Comparison of ENCODE assay signal across 12 cellular contexts in the genomic region with DNA sequence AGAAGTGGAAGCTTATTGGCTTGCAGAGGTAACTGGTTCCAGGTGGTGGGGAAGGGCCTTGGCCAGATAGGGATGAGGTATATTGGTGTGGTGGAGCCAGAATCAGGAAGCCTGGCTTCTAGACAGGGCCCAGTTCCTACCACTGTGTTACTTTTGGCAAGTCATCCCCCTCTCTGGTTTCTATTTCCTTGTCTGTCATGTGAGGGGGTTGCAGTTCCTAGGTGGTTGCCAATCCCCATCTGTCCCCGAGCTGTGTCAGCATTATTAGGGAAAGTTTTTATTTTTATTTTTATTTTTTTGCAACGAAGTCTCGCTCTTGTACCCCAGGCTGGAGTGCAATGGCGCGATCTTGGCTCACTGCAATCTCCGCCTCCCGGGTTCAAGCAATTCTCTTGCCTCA. TPM values are rescaled to one million over a fixed set of nuclear protein-coding genes. Genes with fewer than 3 reads are reported as not detected.
A peak's percentile ranks its signal among the peaks of the same experiment; 100 is the strongest.
DNase-seq lines count a peak whose midpoint lies in the region; ATAC-seq, FAIRE-seq and TF ChIP-seq lines count a peak whose summit lies in the region.
"Had no signal": no experiment of that assay in that cellular context is flagged by ENCODE, and none has a peak within 500 bp of the region (broad histone marks: within the 10 kb centered on the region; RNA-seq: fewer than 3 reads in every experiment).

No MANE protein-coding gene starts in this region.

- TF ChIP-seq CTCF in keratinocyte (optimal IDR thresholded peaks at IDR 0.05 in 1 of 3, IDR thresholded peaks at IDR 0.05 in 1 of 3, conservative IDR thresholded peaks at IDR 0.05 in 1 of 3; ENCODE audit: extremely low read depth in 1 of 3, insufficient read depth in 2 of 3, low read length in 3 of 3) (no peak), suprapubic skin (IDR thresholded peaks at IDR 0.05) (no peak)

- peaks cover 74% of the 10 kb centered on the region for H3K79me2 ChIP-seq in keratinocyte (ENCODE audit: control insufficient read depth, insufficient read depth, low read length)

- no peak for DNase-seq in activated naive CD4-positive, alpha-beta T cell treated with anti-CD3 and anti-CD28 coated beads, Interleukin-2, amount 10 ng/mL, durations not matched to agents 7 days and 5 days
- DNase-seq in activated naive CD4-positive, alpha-beta T cell treated with anti-CD3 and anti-CD28 coated beads for 36 hours, result no peak
- DNase-seq in activated T-helper 1 cell treated with anti-CD3 and anti-CD28 coated beads, Interleukin-12 subunit alpha, Interleukin-12 subunit beta, Interleukin-2, Interleukin-4 antibody, amounts not matched to agents 30 ng/mL and 10 ng/mL and 1 ng/mL, durations not matched to agents 14 hours and 24 hours and 36 hours (ENCODE audit: low spot score), result no peak
- DNase-seq in keratinocyte (ENCODE audit: low read depth, low spot score) (no peak), suprapubic skin (ENCODE audit: low spot score in 2 of 2) (no peak), urothelium cell line (ENCODE audit: low spot score) (no peak), HTR-8/SVneo (ENCODE audit: insufficient read length, low spot score) (no peak)
- DNase-seq: activated CD8-positive, alpha-beta memory T cell treated with anti-CD3 and anti-CD28 coated beads for 24 hours; cerebellar nuclear complex; NCI-H1436; retina had no signal

- H3K27ac ChIP-seq in keratinocyte (ENCODE audit: control insufficient read depth, insufficient read depth, low read length) (no peak overlapping the region), suprapubic skin (no peak overlapping the region)

- H3K4me3 Mint-ChIP-seq in activated naive CD4-positive, alpha-beta T cell treated with anti-CD3 and anti-CD28 coated beads, Interleukin-2, amount 10 ng/mL, durations not matched to agents 7 days and 5 days, result peak overlapping the region; percentile 18
- no peak overlapping the region for H3K4me3 Mint-ChIP-seq in activated naive CD4-positive, alpha-beta T cell treated with anti-CD3 and anti-CD28 coated beads for 36 hours
- peak overlapping the region; percentile 69 for H3K4me3 Mint-ChIP-seq in activated T-helper 1 cell treated with anti-CD3 and anti-CD28 coated beads, Interleukin-12 subunit alpha, Interleukin-12 subunit beta, Interleukin-2, Interleukin-4 antibody, amounts not matched to agents 30 ng/mL and 10 ng/mL and 1 ng/mL, durations not matched to agents 14 hours and 24 hours and 36 hours

- peaks cover 12% of the 10 kb centered on the region for H4K20me1 ChIP-seq in keratinocyte (ENCODE audit: control insufficient read depth, extremely low read depth, insufficient read depth, low read length)

- CTCF ChIA-PET in activated naive CD4-positive, alpha-beta T cell treated with anti-CD3 and anti-CD28 coated beads, Interleukin-2, amount 10 ng/mL, durations not matched to agents 7 days and 5 days (lab: Charles Lee), result no interaction called here
- CTCF ChIA-PET in activated naive CD4-positive, alpha-beta T cell treated with anti-CD3 and anti-CD28 coated beads for 36 hours (lab: Charles Lee), result interaction anchor here (0.6 kb wide), 2 partner anchors 101 to 561 kb away, joined by 3 to 4 read pairs; no protein-coding TSS in a partner anchor

- H3K27me3 Mint-ChIP-seq in activated naive CD4-positive, alpha-beta T cell treated with anti-CD3 and anti-CD28 coated beads, Interleukin-2, amount 10 ng/mL, durations not matched to agents 7 days and 5 days, result no peaks in the 10 kb centered on the region
- H3K27me3 Mint-ChIP-seq in activated naive CD4-positive, alpha-beta T cell treated with anti-CD3 and anti-CD28 coated beads for 36 hours (ENCODE audit: low read depth), result no peaks in the 10 kb centered on the region
- H3K27me3 Mint-ChIP-seq in activated T-helper 1 cell treated with anti-CD3 and anti-CD28 coated beads, Interleukin-12 subunit alpha, Interleukin-12 subunit beta, Interleukin-2, Interleukin-4 antibody, amounts not matched to agents 30 ng/mL and 10 ng/mL and 1 ng/mL, durations not matched to agents 14 hours and 24 hours and 36 hours (ENCODE audit: insufficient read depth), result peaks cover 2% of the 10 kb centered on the region

- peaks cover 45% of the 10 kb centered on the region for H3K36me3 Mint-ChIP-seq in activated naive CD4-positive, alpha-beta T cell treated with anti-CD3 and anti-CD28 coated beads, Interleukin-2, amount 10 ng/mL, durations not matched to agents 7 days and 5 days
- H3K36me3 Mint-ChIP-seq in activated naive CD4-positive, alpha-beta T cell treated with anti-CD3 and anti-CD28 coated beads for 36 hours (ENCODE audit: low read depth), result peaks cover 15% of the 10 kb centered on the region
- peaks cover 22% of the 10 kb centered on the region for H3K36me3 Mint-ChIP-seq in activated T-helper 1 cell treated with anti-CD3 and anti-CD28 coated beads, Interleukin-12 subunit alpha, Interleukin-12 subunit beta, Interleukin-2, Interleukin-4 antibody, amounts not matched to agents 30 ng/mL and 10 ng/mL and 1 ng/mL, durations not matched to agents 14 hours and 24 hours and 36 hours (ENCODE audit: low read depth)

- 88% methylated on average over 7 of the region's 7 CpGs for WGBS in suprapubic skin

- FAIRE-seq in keratinocyte (lab: Jason Lieb, UNC) (no peak), urothelium cell line (lab: Jason Lieb, UNC) (no peak), HTR-8/SVneo (lab: Jason Lieb, UNC) (no peak)

- no peak overlapping the region for H2AFZ ChIP-seq in keratinocyte (ENCODE audit: control insufficient read depth, low read length)

- H3K9me3 ChIP-seq in keratinocyte (ENCODE audit: control insufficient read depth, low read depth, low read length) (no peaks in the 10 kb centered on the region), suprapubic skin (no peaks in the 10 kb centered on the region)

- H3K4me1 ChIP-seq in keratinocyte (ENCODE audit: control insufficient read depth, extremely low read depth, insufficient read depth, low read length), result peaks cover 37% of the 10 kb centered on the region
- peaks cover 71% of the 10 kb centered on the region for H3K4me1 ChIP-seq in suprapubic skin

- peaks cover 6 to 31% of the 10 kb centered on the region in 2 experiments for H3K36me3 ChIP-seq in keratinocyte (ENCODE audit: control insufficient read depth in 2 of 2, extremely low read depth in 1 of 2, insufficient read depth in 2 of 2, low read length in 2 of 2)
- peaks cover 29% of the 10 kb centered on the region for H3K36me3 ChIP-seq in suprapubic skin

- TF ChIP-seq POLR2A in suprapubic skin (IDR thresholded peaks at IDR 0.05), result no peak

- TF ChIP-seq EP300 in suprapubic skin (IDR thresholded peaks at IDR 0.05), result no peak

- peak overlapping the region; percentile 39 for H3K4me2 ChIP-seq in keratinocyte (ENCODE audit: control insufficient read depth, extremely low read depth, insufficient read depth, low read depth, low read length)

- ATAC-seq in HG02970 (IDR thresholded peaks at IDR 0.05; ENCODE audit: low FRiP score, unreplicated experiment), result no peak

- dilution Hi-C loops in keratinocyte (cut with MboI; ENCODE audit: extremely low pct_ligation_motif_present, low sequenced_read_pairs), result no loop called here

- no peaks in the 10 kb centered on the region for H3K27me3 ChIP-seq in keratinocyte (ENCODE audit: control insufficient read depth, extremely low read depth, insufficient read depth, low read length)
- no peaks in the 10 kb centered on the region for H3K27me3 ChIP-seq in suprapubic skin

- intact Hi-C loops in activated naive CD4-positive, alpha-beta T cell treated with anti-CD3 and anti-CD28 coated beads for 36 hours (cut with micrococcal nuclease), result no loop called here
- intact Hi-C loops in activated T-helper 1 cell treated with anti-CD3 and anti-CD28 coated beads, Interleukin-12 subunit alpha, Interleukin-12 subunit beta, Interleukin-2, Interleukin-4 antibody, amounts not matched to agents 30 ng/mL and 10 ng/mL and 1 ng/mL, durations not matched to agents 14 hours and 24 hours and 36 hours (cut with micrococcal nuclease), result loop anchor here (5.0 kb wide), 2 partner anchors 726 to 841 kb away; partner anchors contain the start of genes MED9 and PEMT

- H3K9me3 Mint-ChIP-seq in activated naive CD4-positive, alpha-beta T cell treated with anti-CD3 and anti-CD28 coated beads, Interleukin-2, amount 10 ng/mL, durations not matched to agents 7 days and 5 days, result no peaks in the 10 kb centered on the region
- no peaks in the 10 kb centered on the region for H3K9me3 Mint-ChIP-seq in activated naive CD4-positive, alpha-beta T cell treated with anti-CD3 and anti-CD28 coated beads for 36 hours
- no peaks in the 10 kb centered on the region for H3K9me3 Mint-ChIP-seq in activated T-helper 1 cell treated with anti-CD3 and anti-CD28 coated beads, Interleukin-12 subunit alpha, Interleukin-12 subunit beta, Interleukin-2, Interleukin-4 antibody, amounts not matched to agents 30 ng/mL and 10 ng/mL and 1 ng/mL, durations not matched to agents 14 hours and 24 hours and 36 hours

- no peaks in the 10 kb centered on the region for H3K9me1 ChIP-seq in keratinocyte (ENCODE audit: control insufficient read depth, extremely low read depth, insufficient read depth, low read length)

- no peak overlapping the region for H3K9ac ChIP-seq in keratinocyte (ENCODE audit: control insufficient read depth, extremely low read depth, insufficient read depth, low read length)

- H3K4me1 Mint-ChIP-seq in activated naive CD4-positive, alpha-beta T cell treated with anti-CD3 and anti-CD28 coated beads, Interleukin-2, amount 10 ng/mL, durations not matched to agents 7 days and 5 days, result peaks cover 65% of the 10 kb centered on the region
- H3K4me1 Mint-ChIP-seq in activated naive CD4-positive, alpha-beta T cell treated with anti-CD3 and anti-CD28 coated beads for 36 hours (ENCODE audit: low read depth), result peaks cover 60% of the 10 kb centered on the region
- H3K4me1 Mint-ChIP-seq in activated T-helper 1 cell treated with anti-CD3 and anti-CD28 coated beads, Interleukin-12 subunit alpha, Interleukin-12 subunit beta, Interleukin-2, Interleukin-4 antibody, amounts not matched to agents 30 ng/mL and 10 ng/mL and 1 ng/mL, durations not matched to agents 14 hours and 24 hours and 36 hours (ENCODE audit: low read depth), result peaks cover 68% of the 10 kb centered on the region

- H3K4me3 ChIP-seq in keratinocyte (ENCODE audit: control insufficient read depth in 2 of 3, extremely low read depth in 1 of 3, insufficient read depth in 2 of 3, low read depth in 1 of 3, low read length in 3 of 3), result no peak overlapping the region
- peak overlapping the region; percentile 0 for H3K4me3 ChIP-seq in suprapubic skin

- H3K27ac Mint-ChIP-seq in activated naive CD4-positive, alpha-beta T cell treated with anti-CD3 and anti-CD28 coated beads, Interleukin-2, amount 10 ng/mL, durations not matched to agents 7 days and 5 days, result peak overlapping the region; percentile 49
- no peak overlapping the region for H3K27ac Mint-ChIP-seq in activated naive CD4-positive, alpha-beta T cell treated with anti-CD3 and anti-CD28 coated beads for 36 hours
- H3K27ac Mint-ChIP-seq in activated T-helper 1 cell treated with anti-CD3 and anti-CD28 coated beads, Interleukin-12 subunit alpha, Interleukin-12 subunit beta, Interleukin-2, Interleukin-4 antibody, amounts not matched to agents 30 ng/mL and 10 ng/mL and 1 ng/mL, durations not matched to agents 14 hours and 24 hours and 36 hours, result no peak overlapping the region

RNA-seq across cellular contexts. Expression of gene SMCR8, which starts 3.0 kb away (rescaled TPM):
- 1 to 10 TPM; 8.5 to 8.8 TPM for total RNA-seq in activated naive CD4-positive, alpha-beta T cell treated with anti-CD3 and anti-CD28 coated beads for 36 hours
- total RNA-seq in activated T-helper 1 cell treated with anti-CD3 and anti-CD28 coated beads, Interleukin-12 subunit alpha, Interleukin-12 subunit beta, Interleukin-2, Interleukin-4 antibody, amounts not matched to agents 30 ng/mL and 10 ng/mL and 1 ng/mL, durations not matched to agents 14 hours and 24 hours and 36 hours, result 18.7 and 19.2 TPM in 2 replicates
- 6.2 to 12.4 TPM (median 7.8 TPM) in 3 replicates for polyA plus RNA-seq in keratinocyte
- 4.8 TPM for polyA plus RNA-seq in keratinocyte (2011; ENCODE audit: low read depth)
- polyA plus RNA-seq in keratinocyte (2011; cell fraction: cytosol; rRNA removed), result 7.6 and 8.8 TPM in 2 replicates
- polyA plus RNA-seq in keratinocyte (2011; cell fraction: nucleus; rRNA removed), result 19.4 and 21.3 TPM in 2 replicates
- 9.9 and 11.1 TPM in 2 replicates for polyA plus RNA-seq in keratinocyte (2012; ENCODE audit: low replicate concordance)
- 12.2 to 31.8 TPM (median 14.6 TPM) in 3 replicates for polyA minus RNA-seq in keratinocyte
- polyA minus RNA-seq in keratinocyte (2011; cell fraction: cytosol; rRNA and poly(A)+ RNA removed), result 11.3 TPM
- 20.0 and 28.8 TPM in 2 replicates for polyA minus RNA-seq in keratinocyte (2011; cell fraction: nucleus; rRNA and poly(A)+ RNA removed)
- 10 to 100 TPM; 16.7 to 25.5 (median 22.4) TPM for total RNA-seq in suprapubic skin

RNA-seq across cellular contexts. Expression of gene TOP3A, which starts 3.3 kb away (rescaled TPM):
- total RNA-seq in activated naive CD4-positive, alpha-beta T cell treated with anti-CD3 and anti-CD28 coated beads for 36 hours, result 10 to 100 TPM; 59.0 to 59.5 TPM
- 75.2 and 87.2 TPM in 2 replicates for total RNA-seq in activated T-helper 1 cell treated with anti-CD3 and anti-CD28 coated beads, Interleukin-12 subunit alpha, Interleukin-12 subunit beta, Interleukin-2, Interleukin-4 antibody, amounts not matched to agents 30 ng/mL and 10 ng/mL and 1 ng/mL, durations not matched to agents 14 hours and 24 hours and 36 hours
- polyA plus RNA-seq in keratinocyte, result 6.9 to 11.7 TPM (median 11.6 TPM) in 3 replicates
- 15.5 TPM for polyA plus RNA-seq in keratinocyte (2011; ENCODE audit: low read depth)
- polyA plus RNA-seq in keratinocyte (2011; cell fraction: cytosol; rRNA removed), result 4.9 and 6.0 TPM in 2 replicates
- 20.8 and 20.9 TPM in 2 replicates for polyA plus RNA-seq in keratinocyte (2011; cell fraction: nucleus; rRNA removed)
- 9.5 and 12.2 TPM in 2 replicates for polyA plus RNA-seq in keratinocyte (2012; ENCODE audit: low replicate concordance)
- polyA minus RNA-seq in keratinocyte, result 14.9 to 35.5 TPM (median 27.4 TPM) in 3 replicates
- 7.5 TPM for polyA minus RNA-seq in keratinocyte (2011; cell fraction: cytosol; rRNA and poly(A)+ RNA removed)
- 18.9 and 34.7 TPM in 2 replicates for polyA minus RNA-seq in keratinocyte (2011; cell fraction: nucleus; rRNA and poly(A)+ RNA removed)
- 10 to 100 TPM; 22.9 to 47.2 (median 27.5) TPM for total RNA-seq in suprapubic skin

RNA-seq across cellular contexts. Expression of gene SHMT1, which starts 45.2 kb away (rescaled TPM):
- total RNA-seq in activated naive CD4-positive, alpha-beta T cell treated with anti-CD3 and anti-CD28 coated beads for 36 hours, result 10 to 100 TPM; 46.7 to 51.0 TPM
- total RNA-seq in activated T-helper 1 cell treated with anti-CD3 and anti-CD28 coated beads, Interleukin-12 subunit alpha, Interleukin-12 subunit beta, Interleukin-2, Interleukin-4 antibody, amounts not matched to agents 30 ng/mL and 10 ng/mL and 1 ng/mL, durations not matched to agents 14 hours and 24 hours and 36 hours, result 51.5 and 56.2 TPM in 2 replicates
- 11.7 to 15.7 TPM (median 14.6 TPM) in 3 replicates for polyA plus RNA-seq in keratinocyte
- 2.2 TPM for polyA plus RNA-seq in keratinocyte (2011; ENCODE audit: low read depth)
- polyA plus RNA-seq in keratinocyte (2011; cell fraction: cytosol; rRNA removed), result 8.4 and 10.4 TPM in 2 replicates
- 11.0 and 14.0 TPM in 2 replicates for polyA plus RNA-seq in keratinocyte (2011; cell fraction: nucleus; rRNA removed)
- 2.6 and 13.7 TPM in 2 replicates for polyA plus RNA-seq in keratinocyte (2012; ENCODE audit: low replicate concordance)
- polyA minus RNA-seq in keratinocyte, result 10.2 to 18.0 TPM (median 14.4 TPM) in 3 replicates
- polyA minus RNA-seq in keratinocyte (2011; cell fraction: cytosol; rRNA and poly(A)+ RNA removed), result 13.2 TPM
- 6.6 and 7.6 TPM in 2 replicates for polyA minus RNA-seq in keratinocyte (2011; cell fraction: nucleus; rRNA and poly(A)+ RNA removed)
- total RNA-seq in suprapubic skin, result 10 to 100 TPM; 37.8 to 56.0 (median 49.2) TPM

RNA-seq across cellular contexts. Expression of gene MIEF2, which starts 57.7 kb away (rescaled TPM):
- 1 to 10 TPM; 6.0 to 7.1 TPM for total RNA-seq in activated naive CD4-positive, alpha-beta T cell treated with anti-CD3 and anti-CD28 coated beads for 36 hours
- 5.8 and 7.0 TPM in 2 replicates for total RNA-seq in activated T-helper 1 cell treated with anti-CD3 and anti-CD28 coated beads, Interleukin-12 subunit alpha, Interleukin-12 subunit beta, Interleukin-2, Interleukin-4 antibody, amounts not matched to agents 30 ng/mL and 10 ng/mL and 1 ng/mL, durations not matched to agents 14 hours and 24 hours and 36 hours
- 7.9 to 12.8 TPM (median 9.1 TPM) in 3 replicates for polyA plus RNA-seq in keratinocyte
- 5.2 TPM for polyA plus RNA-seq in keratinocyte (2011; ENCODE audit: low read depth)
- 3.8 and 9.5 TPM in 2 replicates for polyA plus RNA-seq in keratinocyte (2011; cell fraction: cytosol; rRNA removed)
- 40.0 and 41.1 TPM in 2 replicates for polyA plus RNA-seq in keratinocyte (2011; cell fraction: nucleus; rRNA removed)
- 11.2 and 12.3 TPM in 2 replicates for polyA plus RNA-seq in keratinocyte (2012; ENCODE audit: low replicate concordance)
- 6.4 to 12.0 TPM (median 8.4 TPM) in 3 replicates for polyA minus RNA-seq in keratinocyte
- 15.5 TPM for polyA minus RNA-seq in keratinocyte (2011; cell fraction: cytosol; rRNA and poly(A)+ RNA removed)
- polyA minus RNA-seq in keratinocyte (2011; cell fraction: nucleus; rRNA and poly(A)+ RNA removed), result 29.0 and 30.2 TPM in 2 replicates
- 10 to 100 TPM; 19.5 to 39.2 (median 27.5) TPM for total RNA-seq in suprapubic skin

RNA-seq across cellular contexts. Expression of gene EVPLL, which starts 59.5 kb away (rescaled TPM):
- not detected for total RNA-seq in activated naive CD4-positive, alpha-beta T cell treated with anti-CD3 and anti-CD28 coated beads for 36 hours
- 0.17 TPM in 1 of 2 replicates, not detected in the other for total RNA-seq in activated T-helper 1 cell treated with anti-CD3 and anti-CD28 coated beads, Interleukin-12 subunit alpha, Interleukin-12 subunit beta, Interleukin-2, Interleukin-4 antibody, amounts not matched to agents 30 ng/mL and 10 ng/mL and 1 ng/mL, durations not matched to agents 14 hours and 24 hours and 36 hours
- polyA plus RNA-seq in keratinocyte, result 0.31 to 1.7 TPM in 2 of 3 replicates, not detected in the other
- polyA plus RNA-seq in keratinocyte (2011; ENCODE audit: low read depth), result 0.90 TPM
- 0.06 TPM in 1 of 2 replicates, not detected in the other for polyA plus RNA-seq in keratinocyte (2011; cell fraction: cytosol; rRNA removed)
- polyA plus RNA-seq in keratinocyte (2011; cell fraction: nucleus; rRNA removed), result 0.27 and 1.00 TPM in 2 replicates
- 1.4 TPM in 1 of 2 replicates, not detected in the other for polyA plus RNA-seq in keratinocyte (2012; ENCODE audit: low replicate concordance)
- polyA minus RNA-seq in keratinocyte, result not detected in 3 replicates
- polyA minus RNA-seq in keratinocyte (2011; cell fraction: cytosol; rRNA and poly(A)+ RNA removed), result not detected
- polyA minus RNA-seq in keratinocyte (2011; cell fraction: nucleus; rRNA and poly(A)+ RNA removed), result not detected in 2 replicates
- 10 to 100 TPM in 2 of 4 donors, 1 to 10 TPM in 2; 3.7 to 15.6 (median 9.2) TPM for total RNA-seq in suprapubic skin
